In genomic region chr10:119206603-119207366, GRCh38 we compare ENCODE assay signal across 8 cellular contexts. TPM values are rescaled to one million over a fixed set of nuclear protein-coding genes. Genes with fewer than 3 reads are reported as not detected.
A peak's percentile ranks its signal among the peaks of the same experiment; 100 is the strongest.
DNase-seq lines count a peak whose midpoint lies in the region; ATAC-seq and TF ChIP-seq lines count a peak whose summit lies in the region.

No MANE protein-coding gene starts in this region.

- peak overlapping the region in 1 of 2 experiments; percentile 65 for H3K4ac ChIP-seq in mesenchymal stem cell (ENCODE audit: low read depth in 1 of 2, low read length in 2 of 2)

- H4K91ac ChIP-seq in mesenchymal stem cell (ENCODE audit: low read length), result peak overlapping the region; percentile 3

- H2AFZ ChIP-seq in mesenchymal stem cell (ENCODE audit: low read depth, low read length), result no peak overlapping the region

- H4K8ac ChIP-seq in mesenchymal stem cell (ENCODE audit: low read length), result peak overlapping the region; percentile 59

- peak overlapping the region; percentile 66 for H3K4me2 ChIP-seq in mesenchymal stem cell (ENCODE audit: low read length, poor library complexity, severe bottlenecking)

- H3K27ac Mint-ChIP-seq in activated CD8-positive, alpha-beta T cell treated with anti-CD3 and anti-CD28 coated beads, Interleukin-2, amount 10 ng/mL, durations not matched to agents 7 days and 5 days, result peak overlapping the region; percentile 97
- peak overlapping the region; percentile 84 to 93 for H3K27ac Mint-ChIP-seq in effector memory CD8-positive, alpha-beta T cell

- peak overlapping the region; percentile 94 to 98 for H3K18ac ChIP-seq in mesenchymal stem cell (ENCODE audit: low read depth in 1 of 2, low read length in 2 of 2)

- H3K23ac ChIP-seq in mesenchymal stem cell (ENCODE audit: low read length in 2 of 2), result no peak overlapping the region

- H3K4me1 Mint-ChIP-seq in activated CD8-positive, alpha-beta T cell treated with anti-CD3 and anti-CD28 coated beads, Interleukin-2, amount 10 ng/mL, durations not matched to agents 7 days and 5 days (ENCODE audit: low read depth), result peaks cover 46% of the 10 kb centered on the region
- H3K4me1 Mint-ChIP-seq in effector memory CD8-positive, alpha-beta T cell (ENCODE audit: low read depth in 2 of 2), result peaks cover 21 to 27% of the 10 kb centered on the region in 2 donors

- peak; percentile 81 for DNase-seq in 8988T
- peak; percentile 86 for DNase-seq in GM13976 (ENCODE audit: low spot score)
- DNase-seq in NCI-H2171 treated with DMSO at 0.1 percent for 48 hours (lab: John Stamatoyannopoulos, UW), result peak; percentile 39
- DNase-seq in activated CD8-positive, alpha-beta T cell treated with anti-CD3 and anti-CD28 coated beads, Interleukin-2, amount 10 ng/mL, durations not matched to agents 7 days and 5 days, result peak; percentile 72
- peak; percentile 61 to 68 (median 67) for DNase-seq in effector memory CD8-positive, alpha-beta T cell
- DNase-seq in mesenchymal stem cell, result peak; percentile 77
- DNase-seq in stimulated activated CD8-positive, alpha-beta memory T cell treated with anti-CD3 and anti-CD28 coated beads, Interleukin-12 subunit alpha, Interleukin-12 subunit beta, amount 100 ng/mL, for 1 hour (ENCODE audit: low read depth), result peak; percentile 51

- H3K4me3 ChIP-seq in mesenchymal stem cell (ENCODE audit: insufficient read depth in 1 of 2, low read depth in 1 of 2, low read length in 2 of 2), result peak overlapping the region; percentile 70 to 77

- POLR2A ChIA-PET in activated CD8-positive, alpha-beta T cell treated with anti-CD3 and anti-CD28 coated beads, Interleukin-2, amount 10 ng/mL, durations not matched to agents 7 days and 5 days (lab: Charles Lee), result interaction anchor here (0.6 to 5.1 kb wide), 29 partner anchors 17 to 391 kb away, joined by 3 to 35 read pairs (median 4); partner anchors contain the start of genes PRDX3 and TIAL1

- peaks cover 8% of the 10 kb centered on the region for H3K79me1 ChIP-seq in mesenchymal stem cell (replicated peaks; ENCODE audit: low read length, poor library complexity, severe bottlenecking)

- peak; percentile 97 for TF ChIP-seq CTCF in GM13976 (IDR thresholded peaks at IDR 0.05; ENCODE audit: borderline replicate concordance, control extremely low read depth, extremely low read depth, insufficient read depth, missing control alignments)

- WGBS in mesenchymal stem cell, result under 1% methylated on average over 80 of the region's 98 CpGs

- H2BK5ac ChIP-seq in mesenchymal stem cell (ENCODE audit: low read depth, low read length, poor library complexity, severe bottlenecking), result peak overlapping the region; percentile 79

- peak; percentile 53 for ATAC-seq in HG02870 (IDR thresholded peaks at IDR 0.05; ENCODE audit: unreplicated experiment)
- ATAC-seq in activated CD8-positive, alpha-beta T cell treated with anti-CD3 and anti-CD28 coated beads, Interleukin-2, amount 10 ng/mL, durations not matched to agents 7 days and 5 days, result peak; percentile 50
- ATAC-seq in effector memory CD8-positive, alpha-beta T cell (replicated peaks), result peak; percentile 60

- H3K27ac ChIP-seq in mesenchymal stem cell (ENCODE audit: low read length, poor library complexity, severe bottlenecking), result peak overlapping the region; percentile 45

- no peak overlapping the region for H2AK5ac ChIP-seq in mesenchymal stem cell (ENCODE audit: low read length, severe bottlenecking)

- in situ Hi-C loops in GM13976 (cut with MboI; ENCODE audit: low sequenced_read_pairs, unreplicated experiment), result no loop called here

- peak overlapping the region; percentile 89 for H3K4me3 Mint-ChIP-seq in activated CD8-positive, alpha-beta T cell treated with anti-CD3 and anti-CD28 coated beads, Interleukin-2, amount 10 ng/mL, durations not matched to agents 7 days and 5 days
- peak overlapping the region; percentile 87 to 93 for H3K4me3 Mint-ChIP-seq in effector memory CD8-positive, alpha-beta T cell

- H3K36me3 Mint-ChIP-seq in activated CD8-positive, alpha-beta T cell treated with anti-CD3 and anti-CD28 coated beads, Interleukin-2, amount 10 ng/mL, durations not matched to agents 7 days and 5 days (ENCODE audit: low read depth), result no peaks in the 10 kb centered on the region
- H3K36me3 Mint-ChIP-seq in effector memory CD8-positive, alpha-beta T cell (ENCODE audit: insufficient read depth), result peaks cover 18% of the 10 kb centered on the region

- peaks cover 10% of the 10 kb centered on the region for H3K4me1 ChIP-seq in mesenchymal stem cell (ENCODE audit: control insufficient read depth, insufficient read depth, low read depth, low read length)

- no peak overlapping the region for H2BK15ac ChIP-seq in mesenchymal stem cell (ENCODE audit: low read depth, poor library complexity, severe bottlenecking)

- H3K27me3 ChIP-seq in mesenchymal stem cell (ENCODE audit: control insufficient read depth in 1 of 2, insufficient read depth in 1 of 2, low read length in 2 of 2), result no peaks in the 10 kb centered on the region

- peak overlapping the region; percentile 58 to 80 for H3K14ac ChIP-seq in mesenchymal stem cell (ENCODE audit: low read length in 2 of 2)

- peak overlapping the region; percentile 82 for H2BK120ac ChIP-seq in mesenchymal stem cell (ENCODE audit: low read depth, low read length)

- no peaks in the 10 kb centered on the region for H3K9me3 Mint-ChIP-seq in activated CD8-positive, alpha-beta T cell treated with anti-CD3 and anti-CD28 coated beads, Interleukin-2, amount 10 ng/mL, durations not matched to agents 7 days and 5 days (ENCODE audit: insufficient read depth)
- H3K9me3 Mint-ChIP-seq in effector memory CD8-positive, alpha-beta T cell, result no peaks in the 10 kb centered on the region

- no peaks in the 10 kb centered on the region for H3K27me3 Mint-ChIP-seq in activated CD8-positive, alpha-beta T cell treated with anti-CD3 and anti-CD28 coated beads, Interleukin-2, amount 10 ng/mL, durations not matched to agents 7 days and 5 days (ENCODE audit: low read depth)
- H3K27me3 Mint-ChIP-seq in effector memory CD8-positive, alpha-beta T cell, result no peaks in the 10 kb centered on the region

- H3K36me3 ChIP-seq in mesenchymal stem cell (ENCODE audit: control insufficient read depth in 1 of 2, insufficient read depth in 2 of 2, low read depth in 1 of 2, low read length in 2 of 2), result no peaks in the 10 kb centered on the region

- peak overlapping the region in 1 of 2 experiments; percentile 71 for H2BK12ac ChIP-seq in mesenchymal stem cell (ENCODE audit: low read length in 2 of 2)

- CTCF ChIA-PET in activated CD8-positive, alpha-beta T cell treated with anti-CD3 and anti-CD28 coated beads, Interleukin-2, amount 10 ng/mL, durations not matched to agents 7 days and 5 days (lab: Charles Lee), result interaction anchor here (0.7 to 6.8 kb wide), 48 partner anchors 8 to 507 kb away, joined by 3 to 74 read pairs (median 5); partner anchors contain the start of gene RGS10

- peak overlapping the region; percentile 78 for H3K9ac ChIP-seq in mesenchymal stem cell (ENCODE audit: low read length)

- H3K9me3 ChIP-seq in mesenchymal stem cell (ENCODE audit: control insufficient read depth, low read length), result no peaks in the 10 kb centered on the region

RNA-seq across cellular contexts. Expression of gene GRK5, which starts 0.6 kb away (rescaled TPM):
- total RNA-seq in activated CD8-positive, alpha-beta T cell treated with anti-CD3 and anti-CD28 coated beads, Interleukin-2, amount 10 ng/mL, durations not matched to agents 7 days and 5 days, result 10 to 100 TPM; 16.9 to 17.6 TPM
- 56.5 TPM for polyA plus RNA-seq in mesenchymal stem cell (2013, experiment 1 of 2)
- 57.3 TPM for polyA plus RNA-seq in mesenchymal stem cell (2013, experiment 2 of 2)

RNA-seq across cellular contexts. Expression of gene PRDX3, which starts 28.2 kb away (rescaled TPM):
- total RNA-seq in activated CD8-positive, alpha-beta T cell treated with anti-CD3 and anti-CD28 coated beads, Interleukin-2, amount 10 ng/mL, durations not matched to agents 7 days and 5 days, result 100 to 1,000 TPM; 135 to 136 TPM
- 95.8 TPM for polyA plus RNA-seq in mesenchymal stem cell (2013, experiment 1 of 2)
- 97.4 TPM for polyA plus RNA-seq in mesenchymal stem cell (2013, experiment 2 of 2)

RNA-seq across cellular contexts. Expression of gene SFXN4, which starts 41.3 kb away (rescaled TPM):
- total RNA-seq in activated CD8-positive, alpha-beta T cell treated with anti-CD3 and anti-CD28 coated beads, Interleukin-2, amount 10 ng/mL, durations not matched to agents 7 days and 5 days, result 10 to 100 TPM; 35.0 to 36.7 TPM
- polyA plus RNA-seq in mesenchymal stem cell (2013, experiment 1 of 2), result 14.4 TPM
- polyA plus RNA-seq in mesenchymal stem cell (2013, experiment 2 of 2), result 17.1 TPM

Comparison
In these comparisons a context has a peak if more than half of its experiments do, and no peak if none do; other contexts are left out.
1. Peak in every context shown above with its lines: DNase-seq, ATAC-seq, H3K4me3 ChIP-seq and H3K27ac ChIP-seq.